In the genomic region with DNA sequence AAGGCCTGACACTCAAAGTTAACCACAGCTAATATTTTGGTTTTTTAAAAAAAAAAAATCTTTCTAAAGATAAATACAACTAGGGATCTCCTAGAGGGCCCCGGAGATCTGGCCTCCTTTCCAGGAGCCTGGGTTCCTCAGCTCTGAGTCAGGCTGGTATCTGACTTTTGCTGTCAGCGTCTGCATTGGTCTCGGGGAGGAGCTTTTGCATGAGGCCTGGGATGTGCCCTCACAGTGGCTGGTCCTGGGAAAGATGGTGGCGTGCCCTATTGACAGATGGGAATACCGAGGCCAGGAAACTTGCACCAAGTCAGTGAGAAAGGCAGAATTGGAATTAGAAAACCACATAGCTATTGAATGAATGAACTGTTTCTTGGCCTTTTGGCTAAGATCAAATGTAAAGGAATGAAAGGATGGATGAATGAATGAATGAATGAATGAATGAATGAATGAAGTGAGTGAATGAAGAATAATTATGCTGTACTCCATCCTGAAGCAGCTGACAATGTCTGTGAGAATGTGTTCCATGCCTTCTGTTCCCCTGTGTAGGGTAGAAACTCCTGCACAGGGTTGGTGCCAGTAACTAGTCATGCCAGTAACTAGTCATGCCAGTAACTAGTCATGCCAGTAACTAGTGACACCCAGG, we compare ENCODE assay signal across 11 cellular contexts.
"Had no signal": no experiment of that assay in that cellular context is flagged by ENCODE, and none has a peak within 500 bp of the region (broad histone marks: within the 10 kb centered on the region; RNA-seq: fewer than 3 reads in every experiment).

No MANE protein-coding gene starts in this region.

- H3K4me3 ChIP-seq: coronary artery, transverse colon had no signal

- ATAC-seq: right cardiac atrium, WTC11 had no signal

- H3K4me1 ChIP-seq: parathyroid adenoma, transverse colon had no signal

- DNase-seq: activated CD4-positive, alpha-beta T cell treated with anti-CD3 and anti-CD28 coated beads, Interleukin-2, amount 10 ng/mL, durations not matched to agents 24 days and 14 days; activated naive CD4-positive, alpha-beta T cell; caudate nucleus; effector CD8-positive, alpha-beta T cell; right cardiac atrium; stimulated activated naive CD4-positive, alpha-beta T cell; substantia nigra; transverse colon had no signal

- H3K27ac ChIP-seq: coronary artery, parathyroid adenoma, transverse colon had no signal

- H3K9me3 ChIP-seq: transverse colon had no signal

- H3K27me3 ChIP-seq: transverse colon had no signal

- H3K36me3 ChIP-seq: transverse colon had no signal
